Comparison of ENCODE assay signal across 8 cellular contexts in the genomic region with DNA sequence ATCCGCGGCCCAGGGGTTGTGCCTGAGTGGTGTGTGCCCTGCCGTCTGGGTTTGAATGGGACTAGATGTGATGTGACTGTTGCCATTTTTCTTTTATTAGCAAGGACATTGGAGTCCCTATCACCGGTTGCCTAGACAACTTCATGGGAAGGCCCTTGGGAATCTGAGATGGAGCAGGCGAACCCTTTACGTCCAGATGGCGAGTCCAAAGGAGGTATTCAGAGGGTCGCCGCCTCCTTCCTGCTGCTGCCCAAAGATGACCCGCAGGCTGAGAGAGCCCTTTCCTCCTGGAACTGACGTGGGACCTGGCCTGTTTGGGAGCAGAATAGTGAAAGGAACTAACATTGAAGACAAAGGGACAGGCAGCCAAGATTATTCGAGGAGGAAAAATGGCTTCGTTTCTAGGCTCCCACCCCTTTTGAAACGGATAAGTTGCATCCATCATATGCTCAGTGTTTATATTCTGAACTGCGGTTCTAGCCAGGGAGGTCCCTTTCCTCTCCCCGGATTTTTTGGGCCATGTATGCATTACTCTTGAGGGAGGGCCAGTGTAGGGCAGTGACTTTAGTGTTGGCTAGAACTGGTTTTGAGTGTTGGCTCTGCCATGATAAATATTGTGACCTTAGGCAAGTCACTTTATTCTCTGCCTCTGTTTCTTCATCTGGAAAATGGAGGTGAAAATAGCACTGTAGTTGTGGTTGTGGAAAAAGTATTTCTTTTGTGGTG. TPM values are rescaled to one million over a fixed set of nuclear protein-coding genes. Genes with fewer than 3 reads are reported as not detected.
DNase-seq lines count a peak whose midpoint lies in the region; ATAC-seq and TF ChIP-seq lines count a peak whose summit lies in the region.

No MANE protein-coding gene starts in this region.

- H3K79me2 ChIP-seq in GM23338 (replicated peaks; ENCODE audit: insufficient read depth) (peaks cover 55% of the 10 kb centered on the region), PC-9 (ENCODE audit: low read depth) (peaks cover 46% of the 10 kb centered on the region)

- no peaks in the 10 kb centered on the region for H3K9me3 ChIP-seq in CD4-positive, CD25-positive, alpha-beta regulatory T cell (ENCODE audit: control insufficient read depth in 2 of 2, low read length in 2 of 2)
- H3K9me3 ChIP-seq in PC-9 (ENCODE audit: insufficient read depth, low read depth), result no peaks in the 10 kb centered on the region
- H3K9me3 ChIP-seq in mucosa of stomach (ENCODE audit: control insufficient read depth, low read length), result no peaks in the 10 kb centered on the region

- H3K9ac ChIP-seq in mucosa of stomach (ENCODE audit: low read length), result peak overlapping the region; percentile 87

- H3K4me3 Mint-ChIP-seq in CD4-positive, CD25-positive, alpha-beta regulatory T cell, result peak overlapping the region; percentile 98 to 99 (median 98)
- peak overlapping the region; percentile 98 for H3K4me3 Mint-ChIP-seq in GM23338
- H3K4me3 Mint-ChIP-seq in dendritic cell treated with granulocyte-macrophage colony-stimulating factor and Interleukin-4, amounts not matched to agents 40 ng/mL and 50 ng/mL, for 4 days, result peak overlapping the region; percentile 93

- peak in 1 of 3 donors; percentile 27 for DNase-seq in CD4-positive, CD25-positive, alpha-beta regulatory T cell
- DNase-seq in GM23338 (ENCODE audit: low spot score) (peak; percentile 75), PC-9 (no peak), NCI-H774 (lab: John Stamatoyannopoulos, UW) (no peak), kidney glomerular epithelial cell (lab: John Stamatoyannopoulos, UW) (no peak), amniotic stem cell (lab: John Stamatoyannopoulos, UW) (no peak)

- no peaks in the 10 kb centered on the region for H3K27me3 ChIP-seq in CD4-positive, CD25-positive, alpha-beta regulatory T cell (ENCODE audit: control insufficient read depth, insufficient read depth, low read length)
- no peaks in the 10 kb centered on the region for H3K27me3 ChIP-seq in GM23338 (ENCODE audit: insufficient read depth)
- no peaks in the 10 kb centered on the region for H3K27me3 ChIP-seq in PC-9 (ENCODE audit: insufficient read depth, low read depth)
- no peaks in the 10 kb centered on the region for H3K27me3 ChIP-seq in mucosa of stomach (ENCODE audit: control insufficient read depth, insufficient read depth, low read length)

- peak overlapping the region; percentile 94 for H3K4me2 ChIP-seq in GM23338
- H3K4me2 ChIP-seq in PC-9, result peak overlapping the region; percentile 78

- H3K9me2 ChIP-seq in GM23338 (ENCODE audit: insufficient read depth), result no peaks in the 10 kb centered on the region
- no peaks in the 10 kb centered on the region for H3K9me2 ChIP-seq in PC-9 (ENCODE audit: insufficient read depth)

- peaks cover 14 to 43% (median 22%) of the 10 kb centered on the region in 4 donors for H3K4me1 Mint-ChIP-seq in CD4-positive, CD25-positive, alpha-beta regulatory T cell
- peaks cover 31% of the 10 kb centered on the region for H3K4me1 Mint-ChIP-seq in GM23338
- H3K4me1 Mint-ChIP-seq in dendritic cell treated with granulocyte-macrophage colony-stimulating factor and Interleukin-4, amounts not matched to agents 40 ng/mL and 50 ng/mL, for 4 days (ENCODE audit: low read depth), result peaks cover 28% of the 10 kb centered on the region

- no peaks in the 10 kb centered on the region for H3K27me3 Mint-ChIP-seq in CD4-positive, CD25-positive, alpha-beta regulatory T cell
- H3K27me3 Mint-ChIP-seq in GM23338 (ENCODE audit: insufficient read depth, low read depth, poor library complexity), result peaks cover 15% of the 10 kb centered on the region
- H3K27me3 Mint-ChIP-seq in dendritic cell treated with granulocyte-macrophage colony-stimulating factor and Interleukin-4, amounts not matched to agents 40 ng/mL and 50 ng/mL, for 4 days, result no peaks in the 10 kb centered on the region

- intact Hi-C loops in PC-9 (cut with micrococcal nuclease; ENCODE audit: unreplicated experiment), result loop anchor here (1.0 to 10.0 kb wide), 4 partner anchors 178 to 712 kb away; a partner anchor contains a TSS
- intact Hi-C loops in dendritic cell treated with granulocyte-macrophage colony-stimulating factor and Interleukin-4, amounts not matched to agents 40 ng/mL and 50 ng/mL, for 4 days (cut with micrococcal nuclease), result no loop called here

- H4K20me1 ChIP-seq in GM23338 (replicated peaks; ENCODE audit: insufficient read depth) (peaks cover 28% of the 10 kb centered on the region), PC-9 (ENCODE audit: insufficient read depth) (no peaks in the 10 kb centered on the region)

- TSS peak; percentile 68 for BruUV-seq in PC-9 (replicated peaks; lab: Mats Ljungman, UMichigan)

- peaks cover 5% of the 10 kb centered on the region for H3K36me3 ChIP-seq in CD4-positive, CD25-positive, alpha-beta regulatory T cell (ENCODE audit: control insufficient read depth, insufficient read depth, low read length)
- H3K36me3 ChIP-seq in GM23338 (ENCODE audit: insufficient read depth), result no peaks in the 10 kb centered on the region
- H3K36me3 ChIP-seq in PC-9 (ENCODE audit: low read depth), result no peaks in the 10 kb centered on the region
- no peaks in the 10 kb centered on the region for H3K36me3 ChIP-seq in mucosa of stomach (ENCODE audit: control insufficient read depth, insufficient read depth, low read length)

- CTCF ChIA-PET in PC-9 (lab: Charles Lee), result interaction anchor here (0.8 kb wide), 1 partner anchor 21 kb away, joined by 3 read pairs; no protein-coding TSS in a partner anchor

- peak overlapping the region; percentile 88 to 99 (median 99) for H3K27ac Mint-ChIP-seq in CD4-positive, CD25-positive, alpha-beta regulatory T cell
- peak overlapping the region; percentile 100 for H3K27ac Mint-ChIP-seq in GM23338
- peak overlapping the region; percentile 100 for H3K27ac Mint-ChIP-seq in dendritic cell treated with granulocyte-macrophage colony-stimulating factor and Interleukin-4, amounts not matched to agents 40 ng/mL and 50 ng/mL, for 4 days

- TF ChIP-seq CTCF in GM23338 (conservative IDR thresholded peaks at IDR 0.05; ENCODE audit: low read depth in 2 of 2), result no peak
- TF ChIP-seq CTCF in PC-9 (conservative IDR thresholded peaks at IDR 0.05), result no peak

- H3K9me3 Mint-ChIP-seq in CD4-positive, CD25-positive, alpha-beta regulatory T cell, result peaks cover 0 to 4% (median 0%) of the 10 kb centered on the region in 7 donors
- no peaks in the 10 kb centered on the region; the same call in 2 of the 3 replicates for H3K9me3 Mint-ChIP-seq in GM23338
- no peaks in the 10 kb centered on the region for H3K9me3 Mint-ChIP-seq in dendritic cell treated with granulocyte-macrophage colony-stimulating factor and Interleukin-4, amounts not matched to agents 40 ng/mL and 50 ng/mL, for 4 days

- POLR2A ChIA-PET in PC-9 (lab: Charles Lee; ENCODE audit: unreplicated experiment), result no interaction called here

- H3K36me3 Mint-ChIP-seq in CD4-positive, CD25-positive, alpha-beta regulatory T cell, result peaks cover 26% of the 10 kb centered on the region
- H3K36me3 Mint-ChIP-seq in GM23338 (ENCODE audit: low read depth), result peaks cover 51% of the 10 kb centered on the region
- H3K36me3 Mint-ChIP-seq in dendritic cell treated with granulocyte-macrophage colony-stimulating factor and Interleukin-4, amounts not matched to agents 40 ng/mL and 50 ng/mL, for 4 days (ENCODE audit: low read depth), result peaks cover 44% of the 10 kb centered on the region

- peak overlapping the region; percentile 89 for H3K4me3 ChIP-seq in CD4-positive, CD25-positive, alpha-beta regulatory T cell (ENCODE audit: low read depth, low read length)
- peak overlapping the region; percentile 80 for H3K4me3 ChIP-seq in GM23338
- H3K4me3 ChIP-seq in PC-9, result peak overlapping the region; percentile 71
- H3K4me3 ChIP-seq in mucosa of stomach (ENCODE audit: low read length), result peak overlapping the region; percentile 90

- H3K4me1 ChIP-seq in CD4-positive, CD25-positive, alpha-beta regulatory T cell (ENCODE audit: control insufficient read depth, insufficient read depth, low read length, poor library complexity, severe bottlenecking), result peaks cover 19% of the 10 kb centered on the region
- peaks cover 27% of the 10 kb centered on the region for H3K4me1 ChIP-seq in GM23338 (ENCODE audit: insufficient read depth)
- peaks cover 31% of the 10 kb centered on the region for H3K4me1 ChIP-seq in PC-9 (replicated peaks; ENCODE audit: insufficient read depth)
- H3K4me1 ChIP-seq in mucosa of stomach (ENCODE audit: control insufficient read depth, insufficient read depth, low read length), result peaks cover 7% of the 10 kb centered on the region

- no peaks in the 10 kb centered on the region for H3F3A ChIP-seq in GM23338 (replicated peaks; ENCODE audit: low read depth)
- H3F3A ChIP-seq in PC-9 (ENCODE audit: insufficient read depth, low read depth), result peaks cover 14% of the 10 kb centered on the region; the same call in 1 of the 2 replicates

- H3K27ac ChIP-seq in CD4-positive, CD25-positive, alpha-beta regulatory T cell (ENCODE audit: insufficient read depth, low read length, poor library complexity, severe bottlenecking), result peak overlapping the region; percentile 31
- H3K27ac ChIP-seq in GM23338 (ENCODE audit: low read depth), result peak overlapping the region; percentile 98
- H3K27ac ChIP-seq in PC-9, result 0 out of 2 replicates have a peak overlapping the region, but pooled peaks have one; percentile 89

- no peak for ATAC-seq in CD4-positive, CD25-positive, alpha-beta regulatory T cell (ENCODE audit: low read depth in 2 of 2)
- ATAC-seq in GM23338, result peak; percentile 19

- H2AFZ ChIP-seq in GM23338, result peak overlapping the region; percentile 61
- H2AFZ ChIP-seq in PC-9, result peak overlapping the region; percentile 88

TF ChIP-seq in GM23338, 12 proteins besides CTCF, POLR2A, EP300 and RAD21 (continues in another document):
- TF ChIP-seq CREB1 (CRISPR knock-in tag; IDR thresholded peaks at IDR 0.05; ENCODE audit: low read depth) (no peak), JUNB (IDR thresholded peaks at IDR 0.05; ENCODE audit: unreplicated experiment) (no peak), EZH2 (IDR thresholded peaks at IDR 0.05; ENCODE audit: low read depth, unreplicated experiment) (no peak), POLR2AphosphoS5 (IDR thresholded peaks at IDR 0.05; ENCODE audit: low read depth) (no peak), EZH2phosphoT487 (IDR thresholded peaks at IDR 0.05; ENCODE audit: unreplicated experiment) (no peak)

RNA-seq across cellular contexts. Expression of a gene that starts 0.7 kb away (rescaled TPM):
- 9.2 TPM for total RNA-seq in CD4-positive, CD25-positive, alpha-beta regulatory T cell
- polyA plus RNA-seq in CD4-positive, CD25-positive, alpha-beta regulatory T cell, result 1 to 10 TPM; 1.2 to 6.4 (median 3.2) TPM
- 44.7 and 44.8 TPM in 2 replicates for total RNA-seq in GM23338 (2014; rRNA removed; shearing (Covaris generic))
- polyA plus RNA-seq in GM23338 (2016; fragmentation: Nextera tagmentation; extraction: Ambion mirVana), result 27.0 and 27.1 TPM in 2 replicates
- 21.3 and 33.0 TPM in 2 replicates for total RNA-seq in PC-9 (2021)

RNA-seq across cellular contexts. Expression of a gene that starts 0.7 kb away (rescaled TPM):
- 16.9 TPM for total RNA-seq in CD4-positive, CD25-positive, alpha-beta regulatory T cell
- 10 to 100 TPM; 50.5 to 83.0 (median 55.6) TPM for polyA plus RNA-seq in CD4-positive, CD25-positive, alpha-beta regulatory T cell
- 27.1 and 46.9 TPM in 2 replicates for total RNA-seq in GM23338 (2014; rRNA removed; shearing (Covaris generic))
- 105 and 128 TPM in 2 replicates for polyA plus RNA-seq in GM23338 (2016; fragmentation: Nextera tagmentation; extraction: Ambion mirVana)
- total RNA-seq in PC-9 (2021), result 23.6 and 28.7 TPM in 2 replicates

Comparison
In these comparisons a context has a peak if more than half of its experiments do, and no peak if none do; other contexts are left out.
1. H3K27ac ChIP-seq: peak in every context shown above with its lines; median percentile 98 in GM23338; 89 in PC-9; 31 in CD4-positive, CD25-positive, alpha-beta regulatory T cell.